12 cellular contexts compared by ENCODE assay signal in the genomic region with DNA sequence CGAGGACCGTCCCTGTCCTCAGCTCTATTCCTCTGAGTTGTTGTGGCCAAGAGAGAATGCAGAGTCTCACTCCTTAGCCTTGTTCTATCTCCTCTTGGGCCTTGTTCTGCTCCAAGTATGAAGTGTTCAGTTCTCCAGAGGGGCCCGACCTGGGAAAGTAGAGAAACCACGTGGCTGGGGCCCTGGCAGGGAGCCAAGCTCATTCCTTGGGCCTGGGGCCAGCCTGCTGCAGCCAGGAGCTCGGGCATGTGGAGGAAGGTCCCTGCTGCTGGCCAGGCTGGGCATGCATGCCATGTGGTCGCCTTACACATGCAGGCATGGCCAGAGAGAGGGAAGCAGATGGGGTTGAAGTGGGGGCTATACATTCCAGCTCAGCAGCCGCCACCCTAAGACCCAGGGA.
DNase-seq lines count a peak whose midpoint lies in the region; ATAC-seq and TF ChIP-seq lines count a peak whose summit lies in the region.
"Had no signal": no experiment of that assay in that cellular context is flagged by ENCODE, and none has a peak within 500 bp of the region (broad histone marks: within the 10 kb centered on the region; RNA-seq: fewer than 3 reads in every experiment).

No MANE protein-coding gene starts in this region.

- intact Hi-C loops in head of caudate nucleus (cut with DNase I) (no loop called here), prostate gland (cut with DNase I) (no loop called here), mucosa of descending colon (cut with DNase I, micrococcal nuclease) (no loop called here)

- CTCF ChIA-PET in SK-N-SH (lab: Yijun Ruan, JAX): interaction anchor here (1.0 to 1.6 kb wide), 2 partner anchors 15 to 75 kb away, joined by 3 to 6 read pairs; no protein-coding TSS in a partner anchor
- CTCF ChIA-PET in activated CD8-positive, alpha-beta T cell treated with anti-CD3 and anti-CD28 coated beads, Interleukin-2, amount 10 ng/mL, durations not matched to agents 7 days and 5 days (lab: Charles Lee): interaction anchor here (1.5 kb wide), 1 partner anchor 61 kb away, joined by 3 read pairs; a partner anchor contains a TSS

- H3K4me2 ChIP-seq in SK-N-SH: peak overlapping the region; percentile 15; the same call in 1 of the 2 replicates

- WGBS in SK-N-SH (ENCODE audit: low lambda C conversion rate): 45% methylated on average over 6 of the region's 7 CpGs
- WGBS in prostate gland: 34% methylated on average over 7 of the region's 7 CpGs

- no peak overlapping the region for H3K4me3 Mint-ChIP-seq in activated CD8-positive, alpha-beta T cell treated with anti-CD3 and anti-CD28 coated beads, Interleukin-2, amount 10 ng/mL, durations not matched to agents 7 days and 5 days

- DNase-seq in EH (ENCODE audit: low read depth): peak; percentile 66
- DNase-seq in SK-N-SH: peak; percentile 70
- peak in 32 of 42 donors; percentile 10 to 80 (median 51) for DNase-seq in head of caudate nucleus
- DNase-seq in prostate gland (ENCODE audit: low spot score): peak; percentile 33
- no peak for DNase-seq in mucosa of descending colon
- DNase-seq in Peyer's patch: no peak
- DNase-seq in activated CD8-positive, alpha-beta T cell treated with anti-CD3 and anti-CD28 coated beads, Interleukin-2, amount 10 ng/mL, durations not matched to agents 7 days and 5 days: no peak
- DNase-seq: brain microvascular endothelial cell, NCI-H226 had no signal

- no peak overlapping the region for H3K27ac Mint-ChIP-seq in activated CD8-positive, alpha-beta T cell treated with anti-CD3 and anti-CD28 coated beads, Interleukin-2, amount 10 ng/mL, durations not matched to agents 7 days and 5 days

- no peak; a peak in 1 of 4 replicates for TF ChIP-seq EP300 in SK-N-SH (IDR thresholded peaks at IDR 0.05; ENCODE audit: borderline replicate concordance in 1 of 2, low read depth in 1 of 2, low read length in 1 of 2)

- TF ChIP-seq RAD21 in SK-N-SH (IDR thresholded peaks at IDR 0.05; ENCODE audit: low read length): no peak

- H3K27ac ChIP-seq in SK-N-SH (ENCODE audit: low read depth in 2 of 2, low read length in 1 of 2): peak overlapping the region in 1 of 2 experiments; percentile 40; a peak in 1 of 4 replicates
- H3K27ac ChIP-seq in prostate gland: peak overlapping the region; percentile 3 to 53
- H3K27ac ChIP-seq in Peyer's patch: no peak overlapping the region
- H3K27ac ChIP-seq: brain microvascular endothelial cell, C4-2B had no signal

- no peak overlapping the region for H2AFZ ChIP-seq in SK-N-SH (ENCODE audit: low read depth)

- H3K4me1 Mint-ChIP-seq in activated CD8-positive, alpha-beta T cell treated with anti-CD3 and anti-CD28 coated beads, Interleukin-2, amount 10 ng/mL, durations not matched to agents 7 days and 5 days (ENCODE audit: low read depth): no peaks in the 10 kb centered on the region

- H3K27me3 ChIP-seq in SK-N-SH (ENCODE audit: insufficient read depth) (no peaks in the 10 kb centered on the region), prostate gland (replicated peaks; ENCODE audit: insufficient read depth) (no peaks in the 10 kb centered on the region), Peyer's patch (no peaks in the 10 kb centered on the region)
- H3K27me3 ChIP-seq: brain microvascular endothelial cell had no signal

- no peaks in the 10 kb centered on the region for H3K9me3 ChIP-seq in SK-N-SH
- no peaks in the 10 kb centered on the region for H3K9me3 ChIP-seq in prostate gland
- H3K9me3 ChIP-seq in mucosa of descending colon: no peaks in the 10 kb centered on the region
- H3K9me3 ChIP-seq in Peyer's patch: no peaks in the 10 kb centered on the region

- no peak for TF ChIP-seq POLR2A in prostate gland (IDR thresholded peaks at IDR 0.05)
- no peak for TF ChIP-seq POLR2A in Peyer's patch (IDR thresholded peaks at IDR 0.05)

- H3K4me3 ChIP-seq in SK-N-SH (ENCODE audit: low read depth in 2 of 2, low read length in 1 of 2) (no peak overlapping the region), prostate gland (no peak overlapping the region), mucosa of descending colon (no peak overlapping the region), Peyer's patch (no peak overlapping the region)
- H3K4me3 ChIP-seq: GM12878 had no signal

- H3K9ac ChIP-seq in SK-N-SH: no peak overlapping the region

- peaks cover 3% of the 10 kb centered on the region for H3F3A ChIP-seq in SK-N-SH (replicated peaks; ENCODE audit: insufficient read depth)

- POLR2A ChIA-PET in SK-N-SH (lab: Yijun Ruan, JAX): interaction anchor here (0.6 kb wide), 1 partner anchor 15 kb away, joined by 3 read pairs; no protein-coding TSS in a partner anchor
- POLR2A ChIA-PET in activated CD8-positive, alpha-beta T cell treated with anti-CD3 and anti-CD28 coated beads, Interleukin-2, amount 10 ng/mL, durations not matched to agents 7 days and 5 days (lab: Charles Lee): interaction anchor here (0.6 kb wide), 1 partner anchor 114 kb away, joined by 3 read pairs; no protein-coding TSS in a partner anchor

- ATAC-seq in GM21737 (IDR thresholded peaks at IDR 0.05; ENCODE audit: unreplicated experiment) (no peak), mucosa of descending colon (no peak)
- ATAC-seq in activated CD8-positive, alpha-beta T cell treated with anti-CD3 and anti-CD28 coated beads, Interleukin-2, amount 10 ng/mL, durations not matched to agents 7 days and 5 days: no peak
- ATAC-seq: GM12878 had no signal

- H3K36me3 ChIP-seq in SK-N-SH (replicated peaks in 1 of 2; ENCODE audit: control insufficient read depth in 1 of 2, insufficient read depth in 2 of 2, low read length in 1 of 2) (peaks cover 0 to 5% of the 10 kb centered on the region in 2 experiments), prostate gland (no peaks in the 10 kb centered on the region), mucosa of descending colon (ENCODE audit: low read depth) (no peaks in the 10 kb centered on the region), Peyer's patch (no peaks in the 10 kb centered on the region)

- no peaks in the 10 kb centered on the region for H3K9me2 ChIP-seq in SK-N-SH

- no peaks in the 10 kb centered on the region for H3K27me3 Mint-ChIP-seq in activated CD8-positive, alpha-beta T cell treated with anti-CD3 and anti-CD28 coated beads, Interleukin-2, amount 10 ng/mL, durations not matched to agents 7 days and 5 days (ENCODE audit: low read depth)

- TF ChIP-seq CTCF in SK-N-SH (IDR thresholded peaks at IDR 0.05) (no peak), prostate gland (IDR thresholded peaks at IDR 0.05) (no peak), mucosa of descending colon (IDR thresholded peaks at IDR 0.05) (no peak), Peyer's patch (IDR thresholded peaks at IDR 0.05) (no peak)

- no peaks in the 10 kb centered on the region for H3K9me3 Mint-ChIP-seq in activated CD8-positive, alpha-beta T cell treated with anti-CD3 and anti-CD28 coated beads, Interleukin-2, amount 10 ng/mL, durations not matched to agents 7 days and 5 days (ENCODE audit: insufficient read depth)

- no peaks in the 10 kb centered on the region for H4K20me1 ChIP-seq in SK-N-SH (ENCODE audit: insufficient read depth)

- H3K36me3 Mint-ChIP-seq in activated CD8-positive, alpha-beta T cell treated with anti-CD3 and anti-CD28 coated beads, Interleukin-2, amount 10 ng/mL, durations not matched to agents 7 days and 5 days (ENCODE audit: low read depth): no peaks in the 10 kb centered on the region

- H3K79me2 ChIP-seq in SK-N-SH (ENCODE audit: insufficient read depth): no peaks in the 10 kb centered on the region

- H3K4me1 ChIP-seq in SK-N-SH (ENCODE audit: control insufficient read depth in 1 of 2, insufficient read depth in 2 of 2, low read depth in 1 of 2, low read length in 1 of 2) (peaks cover 6 to 22% of the 10 kb centered on the region in 2 experiments; a peak in 3 of 4 replicates), prostate gland (replicated peaks) (no peaks in the 10 kb centered on the region), mucosa of descending colon (ENCODE audit: low read depth) (no peaks in the 10 kb centered on the region), Peyer's patch (no peaks in the 10 kb centered on the region)

TF ChIP-seq in SK-N-SH, 30 proteins besides CTCF, POLR2A, EP300 and RAD21:
- TF ChIP-seq TCF12 (IDR thresholded peaks at IDR 0.05): peak; percentile 67; the same call in 1 of the 2 replicates
- TF ChIP-seq NFIC (IDR thresholded peaks at IDR 0.05; ENCODE audit: borderline replicate concordance): peak; percentile 95
- TF ChIP-seq EZH2phosphoT487 (IDR thresholded peaks at IDR 0.05; ENCODE audit: borderline replicate concordance, low read depth): no peak
- TF ChIP-seq, protein P1, sequence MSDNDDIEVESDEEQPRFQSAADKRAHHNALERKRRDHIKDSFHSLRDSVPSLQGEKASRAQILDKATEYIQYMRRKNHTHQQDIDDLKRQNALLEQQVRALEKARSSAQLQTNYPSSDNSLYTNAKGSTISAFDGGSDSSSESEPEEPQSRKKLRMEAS (IDR thresholded peaks at IDR 0.05; ENCODE audit: low read depth): peak; percentile 92
- peak; percentile 62; the same call in 1 of the 2 replicates for TF ChIP-seq SIN3A (IDR thresholded peaks at IDR 0.05; ENCODE audit: borderline replicate concordance, low read depth, low read length)
- peak; percentile 32; the same call in 1 of the 2 replicates for TF ChIP-seq TEAD4 (IDR thresholded peaks at IDR 0.05; ENCODE audit: borderline replicate concordance, insufficient read depth)
- TF ChIP-seq, protein P2, sequence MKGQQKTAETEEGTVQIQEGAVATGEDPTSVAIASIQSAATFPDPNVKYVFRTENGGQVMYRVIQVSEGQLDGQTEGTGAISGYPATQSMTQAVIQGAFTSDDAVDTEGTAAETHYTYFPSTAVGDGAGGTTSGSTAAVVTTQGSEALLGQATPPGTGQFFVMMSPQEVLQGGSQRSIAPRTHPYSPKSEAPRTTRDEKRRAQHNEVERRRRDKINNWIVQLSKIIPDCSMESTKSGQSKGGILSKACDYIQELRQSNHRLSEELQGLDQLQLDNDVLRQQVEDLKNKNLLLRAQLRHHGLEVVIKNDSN (IDR thresholded peaks at IDR 0.05; ENCODE audit: borderline replicate concordance, low read depth): peak; percentile 78
- no peak for TF ChIP-seq JUND (IDR thresholded peaks at IDR 0.05)
TF ChIP-seq in SK-N-SH: peak in this region for 6.

Comparison
In these comparisons a context has a peak if more than half of its experiments do, and no peak if none do; other contexts are left out.
1. DNase-seq: peak in EH (single experiment), SK-N-SH (single experiment), head of caudate nucleus (32 of 42) and prostate gland (single experiment); none in mucosa of descending colon (0 of 3), Peyer's patch (0 of 3) and activated CD8-positive, alpha-beta T cell treated with anti-CD3 and anti-CD28 coated beads, Interleukin-2, amount 10 ng/mL, durations not matched to agents 7 days and 5 days (single experiment).
2. H3K27ac ChIP-seq: peak in prostate gland (2 of 2); none in Peyer's patch (0 of 4).